14 cellular contexts compared by ENCODE assay signal in genomic region chr1:169933999-169934725, GRCh38. TPM values are rescaled to one million over a fixed set of nuclear protein-coding genes. Genes with fewer than 3 reads are reported as not detected.
DNase-seq lines count a peak whose midpoint lies in the region; ATAC-seq, FAIRE-seq and TF ChIP-seq lines count a peak whose summit lies in the region.
"Had no signal": no experiment of that assay in that cellular context is flagged by ENCODE, and none has a peak within 500 bp of the region (broad histone marks: within the 10 kb centered on the region; RNA-seq: fewer than 3 reads in every experiment).

No MANE protein-coding gene starts in this region.

- H3K9me3 ChIP-seq in K562 (replicated peaks; ENCODE audit: control insufficient read depth, insufficient read depth, low read depth, low read length): no peaks in the 10 kb centered on the region
- no peaks in the 10 kb centered on the region for H3K9me3 ChIP-seq in uterus

- H3K9me1 ChIP-seq in K562 (ENCODE audit: control insufficient read depth, insufficient read depth, low read length): no peaks in the 10 kb centered on the region

- 10% methylated on average over 7 of the region's 7 CpGs for WGBS in K562 (ENCODE audit: insufficient coverage, low coverage, missing lambda C conversion rate)

- TF ChIP-seq CTCF in K562 (IDR thresholded peaks at IDR 0.05 in 2 of 3, conservative IDR thresholded peaks at IDR 0.05 in 1 of 3; ENCODE audit: insufficient read depth in 2 of 3, low read depth in 1 of 3, low read length in 3 of 3) (no peak), uterus (IDR thresholded peaks at IDR 0.05) (no peak)

- ATAC-seq in K562 (no peak), left colon (peak; percentile 98), left lobe of liver (no peak), sciatic nerve (no peak), HG02759 (IDR thresholded peaks at IDR 0.05; ENCODE audit: unreplicated experiment) (no peak)
- ATAC-seq: left ventricle myocardium superior had no signal

- H3K27me3 ChIP-seq in ACC112 (ENCODE audit: insufficient read depth, low read length) (no peaks in the 10 kb centered on the region), K562 (ENCODE audit: control insufficient read depth in 2 of 2, insufficient read depth in 2 of 2, low read length in 2 of 2) (no peaks in the 10 kb centered on the region), uterus (no peaks in the 10 kb centered on the region)

- H4K20me1 ChIP-seq in K562 (replicated peaks; ENCODE audit: control insufficient read depth, insufficient read depth, low read length): no peaks in the 10 kb centered on the region

- POLR2A ChIA-PET in K562 (lab: Yijun Ruan, JAX): no interaction called here

- CTCF ChIA-PET in K562 (lab: Yijun Ruan, JAX; ENCODE audit: low intra/inter-chr PET ratio): no interaction called here

- H3K9ac ChIP-seq in K562 (ENCODE audit: insufficient read depth in 1 of 2, low read depth in 2 of 2, low read length in 2 of 2): no peak overlapping the region

- no peak overlapping the region for H3K4me2 ChIP-seq in K562 (ENCODE audit: insufficient read depth, low read length)

- H2AFZ ChIP-seq in ACC112 (ENCODE audit: low read length, unreplicated experiment): peak overlapping the region; percentile 29
- no peak overlapping the region for H2AFZ ChIP-seq in K562 (ENCODE audit: low read depth, low read length)

- no TSS peak for BruUV-seq in K562 (replicated peaks; lab: Mats Ljungman, UMichigan)

- in situ Hi-C loops in K562 (cut with MboI): no loop called here

- no peak for TF ChIP-seq EP300 in K562 (IDR thresholded peaks at IDR 0.05; ENCODE audit: low read length)

- H3K4me3 ChIP-seq in ACC112 (ENCODE audit: low read depth, low read length): peak overlapping the region; percentile 62
- no peak overlapping the region for H3K4me3 ChIP-seq in K562
- no peak overlapping the region for H3K4me3 ChIP-seq in uterus

- H3K27ac ChIP-seq in ACC112 (ENCODE audit: low read depth, low read length): peak overlapping the region; percentile 28
- no peak overlapping the region for H3K27ac ChIP-seq in K562 (ENCODE audit: extremely low read depth, low read depth, low read length)
- no peak overlapping the region for H3K27ac ChIP-seq in uterus

- H3K36me3 ChIP-seq in ACC112 (ENCODE audit: insufficient read depth, low read length) (no peaks in the 10 kb centered on the region), K562 (ENCODE audit: control insufficient read depth, insufficient read depth, low read length) (no peaks in the 10 kb centered on the region), uterus (no peaks in the 10 kb centered on the region)

- TF ChIP-seq POLR2A in K562 (conservative IDR thresholded peaks at IDR 0.05) (no peak), uterus (IDR thresholded peaks at IDR 0.05) (no peak)

- peak; percentile 81 for DNase-seq in HS-27A (ENCODE audit: low read depth)
- DNase-seq in K562 (ENCODE audit: extremely low read depth in 1 of 4, low spot score in 3 of 4): no peak
- DNase-seq in left colon: peak; percentile 35 to 46
- DNase-seq in left lobe of liver (ENCODE audit: low spot score): no peak
- DNase-seq in uterus: no peak
- DNase-seq in sciatic nerve (ENCODE audit: low spot score): no peak
- DNase-seq: caudate nucleus, COR-L47, HCEC 1CT, left ventricle myocardium superior, MM.1S, nephron progenitor cell had no signal

- FAIRE-seq in K562 (lab: Jason Lieb, UNC): no peak

- TF ChIP-seq RAD21 in K562 (CRISPR knock-in tag; conservative IDR thresholded peaks at IDR 0.05 in 1 of 2, IDR thresholded peaks at IDR 0.05 in 1 of 2): no peak

- peaks cover 31% of the 10 kb centered on the region for H3K4me1 ChIP-seq in ACC112 (ENCODE audit: control insufficient read depth, insufficient read depth, low read length, unreplicated experiment)
- H3K4me1 ChIP-seq in K562 (replicated peaks in 1 of 2; ENCODE audit: control insufficient read depth in 2 of 2, insufficient read depth in 2 of 2, low read length in 2 of 2): no peaks in the 10 kb centered on the region
- no peaks in the 10 kb centered on the region for H3K4me1 ChIP-seq in uterus

- intact Hi-C loops in K562 (cut with micrococcal nuclease) (loop anchor here (5.0 kb wide), 1 partner anchor 138 kb away; the partner anchor contains the start of gene KIFAP3), left colon (cut with DNase I, micrococcal nuclease) (no loop called here), uterus (cut with DNase I; ENCODE audit: low total_unique reads) (loop anchor here (5.0 kb wide), 1 partner anchor 948 kb away; no protein-coding TSS in a partner anchor), sciatic nerve (cut with DNase I) (no loop called here)

- H3K79me2 ChIP-seq in ACC112 (ENCODE audit: control insufficient read depth, insufficient read depth, low read length, unreplicated experiment) (no peaks in the 10 kb centered on the region), K562 (ENCODE audit: control insufficient read depth, insufficient read depth, low read length) (no peaks in the 10 kb centered on the region)

TF ChIP-seq in K562, 482 proteins besides CTCF, POLR2A, EP300 and RAD21 (continues in another document):
- TF ChIP-seq ZNF274 (IDR thresholded peaks at IDR 0.05; ENCODE audit: borderline replicate concordance, low read depth, low read length): no peak
- TF ChIP-seq ZNF347 (CRISPR knock-in tag; IDR thresholded peaks at IDR 0.05; ENCODE audit: low read depth): no peak
- TF ChIP-seq MAX (CRISPR knock-in tag; IDR thresholded peaks at IDR 0.05): no peak
- no peak for TF ChIP-seq REST (CRISPR knock-in tag; IDR thresholded peaks at IDR 0.05; ENCODE audit: low read depth)
- TF ChIP-seq RBFOX2 (IDR thresholded peaks at IDR 0.05; ENCODE audit: low read depth, low read length): no peak
- no peak for TF ChIP-seq NBN (IDR thresholded peaks at IDR 0.05; ENCODE audit: low read depth)

RNA-seq across cellular contexts. Expression of gene SCYL3, which starts 40.5 kb away (rescaled TPM):
- total RNA-seq in K562 (2011; cell fraction: chromatin; rRNA removed; ENCODE audit: low replicate concordance): 12.3 and 14.4 TPM in 2 replicates
- total RNA-seq in K562 (2011; cell fraction: nucleolus; rRNA removed): 6.8 and 10.0 TPM in 2 replicates
- 7.6 and 9.6 TPM in 2 replicates for total RNA-seq in K562 (2011; cell fraction: nucleoplasm; rRNA removed)
- total RNA-seq in K562 (2014; rRNA removed): 4.4 and 5.5 TPM in 2 replicates
- 8.2 and 8.7 TPM in 2 replicates for total RNA-seq in K562 (2014; rRNA removed; fragmentation: Illumina TruSeq; extraction: Trizol)
- 6.6 and 7.9 TPM in 2 replicates for total RNA-seq in K562 (2015; rRNA removed; fragmentation: Illumina TruSeq; extraction: Trizol)
- 7.4 and 7.5 TPM in 2 replicates for total RNA-seq in K562 (2021)
- polyA plus RNA-seq in K562 (2011; rRNA removed): 9.6 and 11.4 TPM in 2 replicates
- 3.4 and 5.7 TPM in 2 replicates for polyA plus RNA-seq in K562 (2011; cell fraction: cytosol; rRNA removed)
- 13.9 and 14.4 TPM in 2 replicates for polyA plus RNA-seq in K562 (2011; cell fraction: nucleus; rRNA removed)
- 4.3 and 4.9 TPM in 2 replicates for polyA plus RNA-seq in K562 (2012)
- polyA plus RNA-seq in K562 (2014; fragmentation: Illumina TruSeq; extraction: Trizol): 6.4 and 6.8 TPM in 2 replicates
- 1 to 10 TPM; 3.6 to 5.7 TPM for polyA plus RNA-seq in K562 (2014; fragmentation: Nextera tagmentation; extraction: Ambion mirVana)
- polyA plus RNA-seq in K562 (2014; rRNA removed): 4.4 and 7.1 TPM in 2 replicates
- 18.6 and 21.9 TPM in 2 replicates for polyA minus RNA-seq in K562 (2011; rRNA and poly(A)+ RNA removed)
- 3.1 and 4.6 TPM in 2 replicates for polyA minus RNA-seq in K562 (2011; cell fraction: cytosol; rRNA and poly(A)+ RNA removed)
- 15.6 and 19.8 TPM in 2 replicates for polyA minus RNA-seq in K562 (2011; cell fraction: nucleus; rRNA and poly(A)+ RNA removed)
- total RNA-seq in left colon: 10 to 100 TPM; 14.7 to 15.4 TPM
- 7.5 TPM for total RNA-seq in left lobe of liver
- total RNA-seq in uterus: 10 to 100 TPM in 2 of 4 donors, 1 to 10 TPM in 2; 2.1 to 17.5 (median 10.2) TPM
- total RNA-seq in sciatic nerve: 12.1 TPM

Comparison
In these comparisons a context has a peak if more than half of its experiments do, and no peak if none do; other contexts are left out.
1. DNase-seq: peak in HS-27A (single experiment) and left colon (2 of 2); none in K562 (0 of 4), left lobe of liver (single experiment), uterus (0 of 2) and sciatic nerve (single experiment).
2. intact Hi-C loops: an anchor here in K562 (5.0 kb wide) and uterus (5.0 kb wide); none called in left colon and sciatic nerve.